1 cellular context compared by ENCODE assay signal in genomic region chr6:105545947-105546710, GRCh38.
TF ChIP-seq lines count a peak whose summit lies in the region.

No MANE protein-coding gene starts in this region.

TF ChIP-seq in HepG2, 621 proteins besides CTCF, POLR2A, EP300 and RAD21 (continued from another document):
- TF ChIP-seq AKNA (CRISPR knock-in tag; IDR thresholded peaks at IDR 0.05; ENCODE audit: borderline replicate concordance), result no peak
- no peak for TF ChIP-seq ZNF674 (CRISPR knock-in tag; IDR thresholded peaks at IDR 0.05; ENCODE audit: low read depth)
- no peak for TF ChIP-seq KDM3A (CRISPR knock-in tag; IDR thresholded peaks at IDR 0.05; ENCODE audit: low read depth)
- TF ChIP-seq ZNF282 (IDR thresholded peaks at IDR 0.05; ENCODE audit: partially characterized antibody), result no peak
- no peak for TF ChIP-seq ZSCAN22 (CRISPR knock-in tag; IDR thresholded peaks at IDR 0.05)
- TF ChIP-seq PCBP2 (optimal IDR thresholded peaks at IDR 0.05; ENCODE audit: low read depth, low read length, poor library complexity, severe bottlenecking), result no peak
TF ChIP-seq in HepG2: peak in this region for 0.
